8 cellular contexts compared by ENCODE assay signal in genomic region chr15:74773731-74774252, GRCh38. TPM values are rescaled to one million over a fixed set of nuclear protein-coding genes. Genes with fewer than 3 reads are reported as not detected.
DNase-seq lines count a peak whose midpoint lies in the region; ATAC-seq and TF ChIP-seq lines count a peak whose summit lies in the region.

No MANE protein-coding gene starts in this region.

- ATAC-seq in stimulated activated naive CD8-positive, alpha-beta T cell treated with anti-CD3 and anti-CD28 coated beads, Interleukin-15, amount 100 ng/mL, for 72 hours, result no peak

- no peak for DNase-seq in stimulated activated naive CD8-positive, alpha-beta T cell treated with anti-CD3 and anti-CD28 coated beads, Interleukin-15, amount 100 ng/mL, for 72 hours
- DNase-seq in NCI-H774 (lab: John Stamatoyannopoulos, UW), result peak; percentile 4
- no peak for DNase-seq in type B pancreatic cell (ENCODE audit: extremely low spot score, unreplicated experiment)
- no peak for DNase-seq in NCI-H1092 treated with DMSO at 0.1 percent for 48 hours (lab: John Stamatoyannopoulos, UW)
- no peak for DNase-seq in glomerular visceral epithelial cell (ENCODE audit: extremely low spot score)
- DNase-seq in putamen (ENCODE audit: low spot score), result no peak

- H3K27me3 Mint-ChIP-seq in stimulated activated naive CD8-positive, alpha-beta T cell treated with anti-CD3 and anti-CD28 coated beads, Interleukin-15, Interleukin-2, amounts not matched to agents 100 ng/mL and 50 ng/mL, for 24 hours, result no peaks in the 10 kb centered on the region
- no peaks in the 10 kb centered on the region for H3K27me3 Mint-ChIP-seq in stimulated activated naive CD8-positive, alpha-beta T cell treated with anti-CD3 and anti-CD28 coated beads, Interleukin-15, amount 100 ng/mL, for 72 hours
- peaks cover 14% of the 10 kb centered on the region for H3K27me3 Mint-ChIP-seq in dendritic cell treated with granulocyte-macrophage colony-stimulating factor and Interleukin-4, amounts not matched to agents 40 ng/mL and 50 ng/mL, for 4 days
- peaks cover 6% of the 10 kb centered on the region for H3K27me3 Mint-ChIP-seq in type B pancreatic cell

- intact Hi-C loops in dendritic cell treated with granulocyte-macrophage colony-stimulating factor and Interleukin-4, amounts not matched to agents 40 ng/mL and 50 ng/mL, for 4 days (cut with micrococcal nuclease), result loop anchor here (5.0 kb wide), 1 partner anchor 179 kb away; no protein-coding TSS in a partner anchor

- no peak overlapping the region for H3K4me3 Mint-ChIP-seq in stimulated activated naive CD8-positive, alpha-beta T cell treated with anti-CD3 and anti-CD28 coated beads, Interleukin-15, Interleukin-2, amounts not matched to agents 100 ng/mL and 50 ng/mL, for 24 hours
- no peak overlapping the region for H3K4me3 Mint-ChIP-seq in stimulated activated naive CD8-positive, alpha-beta T cell treated with anti-CD3 and anti-CD28 coated beads, Interleukin-15, amount 100 ng/mL, for 72 hours
- no peak overlapping the region for H3K4me3 Mint-ChIP-seq in dendritic cell treated with granulocyte-macrophage colony-stimulating factor and Interleukin-4, amounts not matched to agents 40 ng/mL and 50 ng/mL, for 4 days
- H3K4me3 Mint-ChIP-seq in type B pancreatic cell, result peak overlapping the region; percentile 60

- H3K9me3 Mint-ChIP-seq in stimulated activated naive CD8-positive, alpha-beta T cell treated with anti-CD3 and anti-CD28 coated beads, Interleukin-15, Interleukin-2, amounts not matched to agents 100 ng/mL and 50 ng/mL, for 24 hours, result no peaks in the 10 kb centered on the region
- no peaks in the 10 kb centered on the region for H3K9me3 Mint-ChIP-seq in stimulated activated naive CD8-positive, alpha-beta T cell treated with anti-CD3 and anti-CD28 coated beads, Interleukin-15, amount 100 ng/mL, for 72 hours
- H3K9me3 Mint-ChIP-seq in dendritic cell treated with granulocyte-macrophage colony-stimulating factor and Interleukin-4, amounts not matched to agents 40 ng/mL and 50 ng/mL, for 4 days, result no peaks in the 10 kb centered on the region
- H3K9me3 Mint-ChIP-seq in type B pancreatic cell, result no peaks in the 10 kb centered on the region

- no peaks in the 10 kb centered on the region for H3K36me3 Mint-ChIP-seq in stimulated activated naive CD8-positive, alpha-beta T cell treated with anti-CD3 and anti-CD28 coated beads, Interleukin-15, Interleukin-2, amounts not matched to agents 100 ng/mL and 50 ng/mL, for 24 hours (ENCODE audit: low read depth)
- H3K36me3 Mint-ChIP-seq in dendritic cell treated with granulocyte-macrophage colony-stimulating factor and Interleukin-4, amounts not matched to agents 40 ng/mL and 50 ng/mL, for 4 days (ENCODE audit: low read depth), result no peaks in the 10 kb centered on the region
- H3K36me3 Mint-ChIP-seq in type B pancreatic cell, result no peaks in the 10 kb centered on the region

- H3K4me1 Mint-ChIP-seq in stimulated activated naive CD8-positive, alpha-beta T cell treated with anti-CD3 and anti-CD28 coated beads, Interleukin-15, Interleukin-2, amounts not matched to agents 100 ng/mL and 50 ng/mL, for 24 hours (ENCODE audit: low read depth), result peaks cover 72% of the 10 kb centered on the region
- peaks cover 82% of the 10 kb centered on the region for H3K4me1 Mint-ChIP-seq in stimulated activated naive CD8-positive, alpha-beta T cell treated with anti-CD3 and anti-CD28 coated beads, Interleukin-15, amount 100 ng/mL, for 72 hours
- H3K4me1 Mint-ChIP-seq in dendritic cell treated with granulocyte-macrophage colony-stimulating factor and Interleukin-4, amounts not matched to agents 40 ng/mL and 50 ng/mL, for 4 days (ENCODE audit: low read depth), result peaks cover 66% of the 10 kb centered on the region
- peaks cover 38% of the 10 kb centered on the region for H3K4me1 Mint-ChIP-seq in type B pancreatic cell (ENCODE audit: unreplicated experiment)

- peak overlapping the region; percentile 2 for H3K27ac Mint-ChIP-seq in stimulated activated naive CD8-positive, alpha-beta T cell treated with anti-CD3 and anti-CD28 coated beads, Interleukin-15, Interleukin-2, amounts not matched to agents 100 ng/mL and 50 ng/mL, for 24 hours
- H3K27ac Mint-ChIP-seq in stimulated activated naive CD8-positive, alpha-beta T cell treated with anti-CD3 and anti-CD28 coated beads, Interleukin-15, amount 100 ng/mL, for 72 hours, result no peak overlapping the region
- peak overlapping the region; percentile 16 for H3K27ac Mint-ChIP-seq in dendritic cell treated with granulocyte-macrophage colony-stimulating factor and Interleukin-4, amounts not matched to agents 40 ng/mL and 50 ng/mL, for 4 days
- H3K27ac Mint-ChIP-seq in type B pancreatic cell, result peak overlapping the region; percentile 86

- TF ChIP-seq CTCF in type B pancreatic cell (conservative IDR thresholded peaks at IDR 0.05), result no peak

RNA-seq across cellular contexts. Expression of gene CSK, which starts 8.1 kb away (rescaled TPM):
- total RNA-seq in type B pancreatic cell (ENCODE audit: low replicate concordance), result 77.4 and 102 TPM in 2 replicates

RNA-seq across cellular contexts. Expression of gene CYP1A2, which starts 25.1 kb away (rescaled TPM):
- total RNA-seq in type B pancreatic cell (ENCODE audit: low replicate concordance), result 1.6 TPM in 1 of 2 replicates, not detected in the other

RNA-seq across cellular contexts. Expression of gene LMAN1L, which starts 38.8 kb away (rescaled TPM):
- total RNA-seq in type B pancreatic cell (ENCODE audit: low replicate concordance), result not detected in 2 replicates

RNA-seq across cellular contexts. Expression of gene CYP1A1, which starts 48.5 kb away (rescaled TPM):
- 189 and 410 TPM in 2 replicates for total RNA-seq in type B pancreatic cell (ENCODE audit: low replicate concordance)

RNA-seq across cellular contexts. Expression of gene CPLX3, which starts 52.6 kb away (rescaled TPM):
- total RNA-seq in type B pancreatic cell (ENCODE audit: low replicate concordance), result not detected in 2 replicates

Comparison
In these comparisons a context has a peak if more than half of its experiments do, and no peak if none do; other contexts are left out.
1. H3K27ac Mint-ChIP-seq: peak in stimulated activated naive CD8-positive, alpha-beta T cell treated with anti-CD3 and anti-CD28 coated beads, Interleukin-15, Interleukin-2, amounts not matched to agents 100 ng/mL and 50 ng/mL, for 24 hours (single experiment), dendritic cell treated with granulocyte-macrophage colony-stimulating factor and Interleukin-4, amounts not matched to agents 40 ng/mL and 50 ng/mL, for 4 days (single experiment) and type B pancreatic cell (single experiment); none in stimulated activated naive CD8-positive, alpha-beta T cell treated with anti-CD3 and anti-CD28 coated beads, Interleukin-15, amount 100 ng/mL, for 72 hours (0 of 2).